ENCODE assay signal across 12 cellular contexts in the genomic region with DNA sequence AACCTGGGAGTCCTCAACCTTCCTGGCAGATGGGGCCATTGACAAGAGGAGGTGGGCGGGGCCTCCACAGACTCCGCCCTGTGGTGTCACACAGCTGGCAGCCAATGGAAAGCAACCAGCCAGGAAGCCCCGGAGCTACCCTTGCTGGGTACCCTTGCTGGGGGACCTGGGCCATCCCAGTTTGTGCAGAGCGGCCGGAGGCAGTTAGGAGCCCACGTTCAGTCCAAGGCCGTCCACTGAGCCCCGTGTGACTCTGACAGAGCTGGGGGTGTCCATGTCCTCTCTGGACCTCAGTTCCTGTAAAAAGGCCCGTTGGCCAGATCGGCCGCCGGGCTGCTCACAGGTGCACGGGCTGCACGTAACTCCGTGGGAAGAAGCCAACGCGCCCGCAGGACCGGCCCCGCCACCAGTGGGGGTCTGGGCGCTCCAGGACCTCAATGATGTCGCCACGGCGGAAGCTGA. TPM values are rescaled to one million over a fixed set of nuclear protein-coding genes. Genes with fewer than 3 reads are reported as not detected.
DNase-seq lines count a peak whose midpoint lies in the region; ATAC-seq, FAIRE-seq and TF ChIP-seq lines count a peak whose summit lies in the region.
"Had no signal": no experiment of that assay in that cellular context is flagged by ENCODE, and none has a peak within 500 bp of the region (broad histone marks: within the 10 kb centered on the region; RNA-seq: fewer than 3 reads in every experiment).

No MANE protein-coding gene starts in this region.

- TF ChIP-seq CTCF in DND-41 (IDR thresholded peaks at IDR 0.05; ENCODE audit: borderline replicate concordance, extremely low read depth, low read length, poor library complexity, severe bottlenecking) (no peak), psoas muscle (IDR thresholded peaks at IDR 0.05) (no peak)

- H3K27me3 ChIP-seq in DND-41 (ENCODE audit: insufficient read depth, low read length, poor library complexity) (no peaks in the 10 kb centered on the region), MG63 (no peaks in the 10 kb centered on the region), psoas muscle (ENCODE audit: insufficient read depth in 3 of 3, low read length in 2 of 3) (no peaks in the 10 kb centered on the region)

- CTCF ChIA-PET in activated naive CD4-positive, alpha-beta T cell treated with anti-CD3 and anti-CD28 coated beads, Interleukin-2, amount 10 ng/mL, durations not matched to agents 7 days and 5 days (lab: Charles Lee) = interaction anchor here (1.5 kb wide), 1 partner anchor 60 kb away, joined by 3 read pairs; no protein-coding TSS in a partner anchor

- H4K20me1 ChIP-seq in DND-41 (ENCODE audit: insufficient read depth, low read length) = peaks cover 18% of the 10 kb centered on the region; the same call in 1 of the 2 replicates

- DNase-seq in DND-41 (peak; percentile 49), MG63 (peak; percentile 21), psoas muscle (peak; percentile 32 to 45), GM19239 (ENCODE audit: insufficient read length, low spot score) (no peak), SW480 (ENCODE audit: low spot score) (no peak)
- peak; percentile 50 for DNase-seq in activated naive CD4-positive, alpha-beta T cell treated with anti-CD3 and anti-CD28 coated beads, Interleukin-2, amount 10 ng/mL, durations not matched to agents 7 days and 5 days
- no peak for DNase-seq in effector CD8-positive, alpha-beta T cell (lab: John Stamatoyannopoulos, UW)
- DNase-seq: OCI-M1 had no signal

- H3K4me1 ChIP-seq in DND-41 (ENCODE audit: insufficient read depth, low read length) (no peaks in the 10 kb centered on the region), psoas muscle (no peaks in the 10 kb centered on the region)

- H3K27ac ChIP-seq in DND-41 (ENCODE audit: low read length) (no peak overlapping the region), psoas muscle (no peak overlapping the region)
- H3K27ac ChIP-seq: VCaP had no signal

- intact Hi-C loops in psoas muscle (cut with DNase I) = loop anchor here in 1 of 2 donors (10.0 kb wide), 1 partner anchor 57 kb away; no protein-coding TSS in a partner anchor

- FAIRE-seq in GM19239 (lab: Jason Lieb, UNC) = no peak
- FAIRE-seq: urothelium cell line had no signal

- no peak overlapping the region for H3K27ac Mint-ChIP-seq in activated naive CD4-positive, alpha-beta T cell treated with anti-CD3 and anti-CD28 coated beads, Interleukin-2, amount 10 ng/mL, durations not matched to agents 7 days and 5 days

- H3K36me3 ChIP-seq in DND-41 (ENCODE audit: insufficient read depth, low read length) (peaks cover 15% of the 10 kb centered on the region), MG63 (no peaks in the 10 kb centered on the region), psoas muscle (ENCODE audit: insufficient read depth in 1 of 2, low read depth in 1 of 2) (no peaks in the 10 kb centered on the region)

- peaks cover 20% of the 10 kb centered on the region for H3K4me1 Mint-ChIP-seq in activated naive CD4-positive, alpha-beta T cell treated with anti-CD3 and anti-CD28 coated beads, Interleukin-2, amount 10 ng/mL, durations not matched to agents 7 days and 5 days

- H2AFZ ChIP-seq in DND-41 (ENCODE audit: low read depth, low read length) = no peak overlapping the region

- H3K9ac ChIP-seq in DND-41 (ENCODE audit: low read depth, low read length) = no peak overlapping the region

- H3K4me2 ChIP-seq in DND-41 (ENCODE audit: insufficient read depth, low read length) = no peak overlapping the region

- peaks cover 36% of the 10 kb centered on the region for H3K36me3 Mint-ChIP-seq in activated naive CD4-positive, alpha-beta T cell treated with anti-CD3 and anti-CD28 coated beads, Interleukin-2, amount 10 ng/mL, durations not matched to agents 7 days and 5 days

- no peak overlapping the region for H3K4me3 Mint-ChIP-seq in activated naive CD4-positive, alpha-beta T cell treated with anti-CD3 and anti-CD28 coated beads, Interleukin-2, amount 10 ng/mL, durations not matched to agents 7 days and 5 days

- 88 to 92% (median 92%) methylated on average over 23 to 24 of the region's 24 CpGs for WGBS in psoas muscle, 3 donors

- H3K9me3 Mint-ChIP-seq in activated naive CD4-positive, alpha-beta T cell treated with anti-CD3 and anti-CD28 coated beads, Interleukin-2, amount 10 ng/mL, durations not matched to agents 7 days and 5 days = no peaks in the 10 kb centered on the region

- H3K4me3 ChIP-seq in DND-41 (ENCODE audit: low read depth in 1 of 2, low read length in 2 of 2) (no peak overlapping the region), MG63 (no peak overlapping the region), psoas muscle (no peak overlapping the region)

- ATAC-seq in DND-41 (ENCODE audit: insufficient read depth, low read depth) = peak; percentile 51; the same call in 2 of the 3 replicates
- peak in 2 of 4 donors; percentile 19 to 40 for ATAC-seq in psoas muscle
- no peak for ATAC-seq in HG02870 (IDR thresholded peaks at IDR 0.05; ENCODE audit: unreplicated experiment)

- H3K9me3 ChIP-seq in DND-41 (ENCODE audit: insufficient read depth, low read length, severe bottlenecking) (no peaks in the 10 kb centered on the region), MG63 (no peaks in the 10 kb centered on the region), psoas muscle (no peaks in the 10 kb centered on the region)

- no peaks in the 10 kb centered on the region for H3K79me2 ChIP-seq in DND-41 (ENCODE audit: insufficient read depth, low read length)

- H3K27me3 Mint-ChIP-seq in activated naive CD4-positive, alpha-beta T cell treated with anti-CD3 and anti-CD28 coated beads, Interleukin-2, amount 10 ng/mL, durations not matched to agents 7 days and 5 days = peaks cover 11% of the 10 kb centered on the region

RNA-seq across cellular contexts. Expression of a gene that starts 17.1 kb away (rescaled TPM):
- total RNA-seq in MG63 (2014; rRNA removed; shearing (Covaris generic); ENCODE audit: low replicate concordance) = 4.7 and 4.9 TPM in 2 replicates
- 10 to 100 TPM in 1 of 4 donors, 1 to 10 TPM in 3; 7.0 to 20.4 (median 9.3) TPM for total RNA-seq in psoas muscle
- 10 to 100 TPM in 1 of 3 donors, 1 to 10 TPM in 2; 8.2 to 65.6 (median 9.0) TPM for polyA plus RNA-seq in psoas muscle
- polyA plus RNA-seq: neural cell had no signal

RNA-seq across cellular contexts. Expression of a gene that starts 25.1 kb away (rescaled TPM):
- total RNA-seq in MG63 (2014; rRNA removed; shearing (Covaris generic); ENCODE audit: low replicate concordance) = not detected in 2 replicates
- total RNA-seq in psoas muscle = 1 to 10 TPM in 3 of 4 donors, under 1 TPM in 1; 0.71 to 2.2 (median 1.9) TPM
- polyA plus RNA-seq in psoas muscle = 1 to 10 TPM in 2 of 3 donors, under 1 TPM in 1; 0.71 to 1.9 (median 1.4) TPM

Comparison
In these comparisons a context has a peak if more than half of its experiments do, and no peak if none do; other contexts are left out.
1. DNase-seq: peak in DND-41 (single experiment), MG63 (single experiment), activated naive CD4-positive, alpha-beta T cell treated with anti-CD3 and anti-CD28 coated beads, Interleukin-2, amount 10 ng/mL, durations not matched to agents 7 days and 5 days (single experiment) and psoas muscle (2 of 2); none in GM19239 (single experiment), effector CD8-positive, alpha-beta T cell (single experiment) and SW480 (single experiment).